Comparison of ENCODE assay signal across 23 cellular contexts in the genomic region with DNA sequence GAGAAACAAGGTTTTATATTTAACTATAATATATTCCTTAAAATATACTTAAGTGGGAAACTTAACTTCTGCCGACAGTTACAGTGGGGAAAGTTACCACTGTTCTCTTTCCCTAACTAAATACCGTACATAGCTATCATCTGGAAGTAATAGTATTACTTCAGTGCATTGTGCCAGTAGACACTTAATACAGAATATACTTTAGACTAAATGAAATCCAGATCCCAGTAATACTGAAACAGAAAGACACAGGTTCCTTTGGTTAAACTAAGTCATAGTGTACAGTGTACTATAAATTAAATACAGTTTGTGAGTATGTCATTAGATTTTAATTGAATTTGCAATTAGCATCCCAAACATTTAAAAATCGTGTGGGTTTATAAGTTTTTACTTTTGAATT.
DNase-seq lines count a peak whose midpoint lies in the region; ATAC-seq and TF ChIP-seq lines count a peak whose summit lies in the region.
"Had no signal": no experiment of that assay in that cellular context is flagged by ENCODE, and none has a peak within 500 bp of the region (broad histone marks: within the 10 kb centered on the region; RNA-seq: fewer than 3 reads in every experiment).

No MANE protein-coding gene starts in this region.

- TF ChIP-seq POLR2A in adrenal gland (IDR thresholded peaks at IDR 0.05), result no peak

- ATAC-seq in HG03439 (IDR thresholded peaks at IDR 0.05; ENCODE audit: unreplicated experiment), result no peak
- no peak for ATAC-seq in HG02642 (IDR thresholded peaks at IDR 0.05; ENCODE audit: poor library complexity, unreplicated experiment)
- ATAC-seq: HCT116, Right ventricle myocardium inferior had no signal

- H3K27ac ChIP-seq in HUES64 (ENCODE audit: low read depth, low read length) (peak overlapping the region; percentile 87; the same call in 1 of the 2 replicates), adrenal gland (no peak overlapping the region)
- H3K27ac ChIP-seq: BLaER1, KMS-11, PC-9, SJCRH30 had no signal

- H3K9me3 ChIP-seq in HUES64 (ENCODE audit: insufficient read depth, low read depth, low read length), result no peaks in the 10 kb centered on the region
- H3K9me3 ChIP-seq in adipocyte (ENCODE audit: control insufficient read depth, low read length), result no peaks in the 10 kb centered on the region
- no peaks in the 10 kb centered on the region for H3K9me3 ChIP-seq in adrenal gland (replicated peaks in 1 of 3)
- H3K9me3 ChIP-seq: BLaER1, SJCRH30 had no signal

- peaks cover 34% of the 10 kb centered on the region for H3K4me1 ChIP-seq in HUES64 (ENCODE audit: insufficient read depth, low read length)
- H3K4me1 ChIP-seq in adipocyte (ENCODE audit: control insufficient read depth, insufficient read depth, low read length), result no peaks in the 10 kb centered on the region
- peaks cover 0 to 8% of the 10 kb centered on the region in 2 donors for H3K4me1 ChIP-seq in adrenal gland (replicated peaks in 1 of 2)
- H3K4me1 ChIP-seq: BLaER1, SJCRH30 had no signal

- no peaks in the 10 kb centered on the region for H3K27me3 ChIP-seq in HUES64 (ENCODE audit: insufficient read depth, low read length)
- H3K27me3 ChIP-seq in adipocyte (replicated peaks; ENCODE audit: control insufficient read depth, insufficient read depth, low read length), result no peaks in the 10 kb centered on the region
- H3K27me3 ChIP-seq in adrenal gland, result no peaks in the 10 kb centered on the region
- H3K27me3 ChIP-seq: BLaER1, SJCRH30 had no signal

- intact Hi-C loops in adrenal gland (cut with DNase I), result no loop called here

- no peak for TF ChIP-seq CTCF in adrenal gland (IDR thresholded peaks at IDR 0.05)

- DNase-seq in GM03348 (ENCODE audit: low spot score) (peak; percentile 29), adipocyte (ENCODE audit: low read depth) (peak; percentile 27), fibroblast of the conjunctiva (ENCODE audit: low read depth) (peak; percentile 10), middle frontal gyrus (ENCODE audit: extremely low spot score, low spot score) (no peak), adrenal gland (no peak)
- DNase-seq: CD4-positive, CD25-positive, alpha-beta regulatory T cell; DMS53; MM.1S; NCI-H1048; NCI-H1417; NCI-H1694; NCI-H2029 treated with DMSO at 0.1 percent for 48 hours; NCI-H2227 treated with DMSO at 0.1 percent for 48 hours; NCI-H526 treated with DMSO at 0.1 percent for 48 hours; PC-9; SJCRH30 had no signal

- H3K4me3 ChIP-seq in HUES64 (ENCODE audit: low read length), result no peak overlapping the region
- H3K4me3 ChIP-seq in adipocyte (ENCODE audit: low read length), result no peak overlapping the region
- H3K4me3 ChIP-seq in adrenal gland, result no peak overlapping the region
- H3K4me3 ChIP-seq: BLaER1, PC-9, SJCRH30 had no signal

- H3K9ac ChIP-seq in HUES64 (ENCODE audit: low read depth, low read length) (peak overlapping the region; percentile 4; the same call in 1 of the 2 replicates), adipocyte (ENCODE audit: low read length) (no peak overlapping the region)
- H3K9ac ChIP-seq: BLaER1, KMS-11 had no signal

- 40% methylated on average over 1 of the region's 3 CpGs for WGBS in HUES64
- WGBS in adrenal gland, 4 donors, result 86 to 93% (median 90%) methylated on average over 3 of the region's 3 CpGs

- H3K36me3 ChIP-seq in HUES64 (ENCODE audit: insufficient read depth, low read length), result no peaks in the 10 kb centered on the region
- no peaks in the 10 kb centered on the region for H3K36me3 ChIP-seq in adipocyte (ENCODE audit: control insufficient read depth, insufficient read depth, low read length, severe bottlenecking)
- no peaks in the 10 kb centered on the region for H3K36me3 ChIP-seq in adrenal gland (replicated peaks in 1 of 2)
- H3K36me3 ChIP-seq: BLaER1, SJCRH30 had no signal

Comparison
In these comparisons a context has a peak if more than half of its experiments do, and no peak if none do; other contexts are left out.
1. DNase-seq: peak in GM03348 (single experiment), adipocyte (single experiment) and fibroblast of the conjunctiva (single experiment); none in middle frontal gyrus (single experiment) and adrenal gland (0 of 7).